ENCODE assay signal across 9 cellular contexts in the genomic region with DNA sequence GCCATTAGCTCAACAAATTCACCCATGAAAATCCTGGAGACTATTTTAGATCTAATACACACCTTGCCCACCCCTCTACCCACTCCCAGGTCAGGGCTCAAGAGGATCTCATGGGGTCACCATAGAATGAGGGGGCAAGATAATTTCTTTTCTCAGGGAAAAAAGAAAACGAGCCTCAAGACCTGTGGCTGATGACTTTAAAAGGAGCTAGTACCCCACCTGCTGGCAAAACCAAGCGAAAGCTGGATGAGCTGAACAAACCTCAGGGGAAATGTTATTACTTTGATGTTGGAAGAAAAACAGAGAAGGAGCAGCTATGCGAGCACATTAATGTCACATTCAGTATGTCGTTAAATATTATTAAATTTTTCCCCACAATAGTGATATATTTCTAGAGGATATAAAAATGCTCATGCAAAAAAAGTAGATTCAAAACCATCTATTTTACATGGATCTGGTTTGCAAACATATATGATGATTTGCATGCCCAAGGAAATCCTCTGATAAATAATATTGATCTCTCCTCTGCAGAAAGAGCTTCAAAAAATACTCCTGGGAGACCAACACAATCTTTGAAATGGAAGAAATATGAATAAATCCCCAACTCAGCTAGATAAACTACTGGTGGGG. TPM values are rescaled to one million over a fixed set of nuclear protein-coding genes. Genes with fewer than 3 reads are reported as not detected.
DNase-seq lines count a peak whose midpoint lies in the region; ATAC-seq, FAIRE-seq and TF ChIP-seq lines count a peak whose summit lies in the region.
"Had no signal": no experiment of that assay in that cellular context is flagged by ENCODE, and none has a peak within 500 bp of the region (broad histone marks: within the 10 kb centered on the region; RNA-seq: fewer than 3 reads in every experiment).

No MANE protein-coding gene starts in this region.

- no peaks in the 10 kb centered on the region for H3K36me3 ChIP-seq in HEK293 (ENCODE audit: control insufficient read depth in 2 of 2, insufficient read depth in 1 of 2, low read length in 2 of 2)
- H3K36me3 ChIP-seq in endothelial cell of umbilical vein (ENCODE audit: control insufficient read depth in 2 of 2, extremely low read depth in 1 of 2, insufficient read depth in 2 of 2, low read length in 2 of 2) = no peaks in the 10 kb centered on the region
- no peaks in the 10 kb centered on the region for H3K36me3 ChIP-seq in naive thymus-derived CD4-positive, alpha-beta T cell (ENCODE audit: control insufficient read depth in 2 of 3, insufficient read depth in 3 of 3, low read length in 3 of 3)
- no peaks in the 10 kb centered on the region for H3K36me3 ChIP-seq in transverse colon

- no peak for TF ChIP-seq POLR2A in endothelial cell of umbilical vein (IDR thresholded peaks at IDR 0.05; ENCODE audit: low read depth, low read length)
- no peak for TF ChIP-seq POLR2A in transverse colon (IDR thresholded peaks at IDR 0.05)

- dilution Hi-C loops in endothelial cell of umbilical vein (cut with MboI; ENCODE audit: extremely low pct_ligation_motif_present, low sequenced_read_pairs) = no loop called here

- CTCF ChIA-PET in HEK293 (lab: Yijun Ruan, JAX) = interaction anchor here (0.6 to 3.5 kb wide), 39 partner anchors 8 to 1059 kb away, joined by 3 to 48 read pairs (median 4); no protein-coding TSS in a partner anchor
- CTCF ChIA-PET in activated CD4-positive, alpha-beta T cell treated with anti-CD3 and anti-CD28 coated beads, Interleukin-2, amount 10 ng/mL, durations not matched to agents 7 days and 5 days (lab: Charles Lee) = interaction anchor here (0.6 to 1.6 kb wide), 7 partner anchors 8 to 722 kb away, joined by 3 to 4 read pairs (median 3); no protein-coding TSS in a partner anchor
- CTCF ChIA-PET in endothelial cell of umbilical vein (lab: Charles Lee) = interaction anchor here (0.6 to 5.1 kb wide), 69 partner anchors 8 to 894 kb away, joined by 3 to 62 read pairs (median 5); a partner anchor contains a TSS
- CTCF ChIA-PET in naive thymus-derived CD4-positive, alpha-beta T cell (lab: Charles Lee) = interaction anchor here (0.6 to 2.5 kb wide), 14 partner anchors 9 to 1359 kb away, joined by 3 to 15 read pairs (median 6); no protein-coding TSS in a partner anchor

- H3K9ac ChIP-seq in endothelial cell of umbilical vein (replicated peaks; ENCODE audit: extremely low read depth, insufficient read depth, low read length) = no peak overlapping the region

- intact Hi-C loops in endothelial cell of umbilical vein (cut with micrococcal nuclease) = loop anchor here (1.0 kb wide), 2 partner anchors 68 to 158 kb away; no protein-coding TSS in a partner anchor
- intact Hi-C loops in naive thymus-derived CD4-positive, alpha-beta T cell (cut with micrococcal nuclease) = loop anchor here (1.0 to 10.0 kb wide), 9 partner anchors 125 to 1358 kb away; a partner anchor contains a TSS
- intact Hi-C loops in transverse colon (cut with DNase I; ENCODE audit: low total_unique reads) = loop anchor here (10.0 kb wide), 1 partner anchor 128 kb away; no protein-coding TSS in a partner anchor

- H3K4me1 ChIP-seq in HEK293 (ENCODE audit: control insufficient read depth, insufficient read depth, low read length) = peaks cover 2% of the 10 kb centered on the region; the same call in 1 of the 2 replicates
- H3K4me1 ChIP-seq in endothelial cell of umbilical vein (ENCODE audit: control insufficient read depth, extremely low read depth, insufficient read depth, low read length) = peaks cover 26% of the 10 kb centered on the region
- no peaks in the 10 kb centered on the region for H3K4me1 ChIP-seq in naive thymus-derived CD4-positive, alpha-beta T cell (ENCODE audit: control insufficient read depth in 2 of 2, insufficient read depth in 2 of 2, low read length in 2 of 2)
- H3K4me1 ChIP-seq in transverse colon = peaks cover 0 to 55% (median 22%) of the 10 kb centered on the region in 4 donors

- no peak for TF ChIP-seq CTCF in HEK293 (tag by site-specific recombination; IDR thresholded peaks at IDR 0.05)
- peak; percentile 62 to 69 for TF ChIP-seq CTCF in endothelial cell of umbilical vein (IDR thresholded peaks at IDR 0.05; ENCODE audit: extremely low read depth in 1 of 2, insufficient read depth in 1 of 2, low read depth in 1 of 2, low read length in 2 of 2)
- peak; percentile 60 to 70 (median 61) for TF ChIP-seq CTCF in transverse colon (IDR thresholded peaks at IDR 0.05)

- POLR2A ChIA-PET in HEK293 (lab: Yijun Ruan, JAX) = interaction anchor here (0.5 kb wide), 1 partner anchor 93 kb away, joined by 3 read pairs; no protein-coding TSS in a partner anchor
- POLR2A ChIA-PET in activated CD4-positive, alpha-beta T cell treated with anti-CD3 and anti-CD28 coated beads, Interleukin-2, amount 10 ng/mL, durations not matched to agents 7 days and 5 days (lab: Charles Lee) = no interaction called here
- POLR2A ChIA-PET in endothelial cell of umbilical vein (lab: Charles Lee) = interaction anchor here (0.6 to 0.7 kb wide), 3 partner anchors 9 to 266 kb away, joined by 3 to 7 read pairs (median 3); no protein-coding TSS in a partner anchor
- POLR2A ChIA-PET in naive thymus-derived CD4-positive, alpha-beta T cell (lab: Charles Lee) = interaction anchor here (1.1 kb wide), 1 partner anchor 723 kb away, joined by 3 read pairs; no protein-coding TSS in a partner anchor

- H3K27ac ChIP-seq in HEK293 (ENCODE audit: extremely low read depth, low read depth, low read length) (no peak overlapping the region), endothelial cell of umbilical vein (ENCODE audit: insufficient read depth, low read depth, low read length) (no peak overlapping the region), transverse colon (no peak overlapping the region)
- H3K27ac ChIP-seq in naive thymus-derived CD4-positive, alpha-beta T cell (ENCODE audit: low read depth, low read length) = no peak overlapping the region

- TF ChIP-seq EP300 in transverse colon (IDR thresholded peaks at IDR 0.05; ENCODE audit: low read depth) = no peak

- H3K27me3 ChIP-seq in endothelial cell of umbilical vein (ENCODE audit: control insufficient read depth in 2 of 2, insufficient read depth in 2 of 2, low read length in 2 of 2) (no peaks in the 10 kb centered on the region), transverse colon (no peaks in the 10 kb centered on the region)
- H3K27me3 ChIP-seq in naive thymus-derived CD4-positive, alpha-beta T cell (ENCODE audit: control insufficient read depth in 2 of 2, insufficient read depth in 2 of 2, low read length in 2 of 2) = no peaks in the 10 kb centered on the region

- no peaks in the 10 kb centered on the region for H3K9me3 ChIP-seq in HEK293 (ENCODE audit: control insufficient read depth, insufficient read depth, low read depth, low read length)
- H3K9me3 ChIP-seq in endothelial cell of umbilical vein (replicated peaks; ENCODE audit: control insufficient read depth, insufficient read depth, low read length) = no peaks in the 10 kb centered on the region
- no peaks in the 10 kb centered on the region for H3K9me3 ChIP-seq in naive thymus-derived CD4-positive, alpha-beta T cell (ENCODE audit: control insufficient read depth in 2 of 3, low read length in 3 of 3)
- H3K9me3 ChIP-seq in transverse colon = no peaks in the 10 kb centered on the region

- peaks cover 5% of the 10 kb centered on the region for H3K79me2 ChIP-seq in endothelial cell of umbilical vein (ENCODE audit: control insufficient read depth, insufficient read depth, low read length)

- no peaks in the 10 kb centered on the region for H3K9me1 ChIP-seq in endothelial cell of umbilical vein (replicated peaks; ENCODE audit: control insufficient read depth, extremely low read depth, insufficient read depth, low read length)

- H3K27ac Mint-ChIP-seq in activated CD4-positive, alpha-beta T cell treated with anti-CD3 and anti-CD28 coated beads, Interleukin-2, amount 10 ng/mL, durations not matched to agents 7 days and 5 days = no peak overlapping the region
- H3K27ac Mint-ChIP-seq in naive thymus-derived CD4-positive, alpha-beta T cell = no peak overlapping the region
- H3K27ac Mint-ChIP-seq: stimulated activated naive CD8-positive, alpha-beta T cell treated with anti-CD3 and anti-CD28 coated beads, Interleukin-15, Interleukin-2, amounts not matched to agents 100 ng/mL and 50 ng/mL, for 24 hours had no signal

- peaks cover 17% of the 10 kb centered on the region for H3K27me3 Mint-ChIP-seq in activated CD4-positive, alpha-beta T cell treated with anti-CD3 and anti-CD28 coated beads, Interleukin-2, amount 10 ng/mL, durations not matched to agents 7 days and 5 days
- H3K27me3 Mint-ChIP-seq in naive thymus-derived CD4-positive, alpha-beta T cell = peaks cover 0 to 29% (median 0%) of the 10 kb centered on the region in 5 donors
- H3K27me3 Mint-ChIP-seq: stimulated activated naive CD8-positive, alpha-beta T cell treated with anti-CD3 and anti-CD28 coated beads, Interleukin-15, Interleukin-2, amounts not matched to agents 100 ng/mL and 50 ng/mL, for 24 hours had no signal

- DNase-seq in COLO668 (lab: John Stamatoyannopoulos, UW; ENCODE audit: unreplicated experiment) (peak; percentile 34), NCI-H446 treated with DMSO at 0.1 percent for 48 hours (lab: John Stamatoyannopoulos, UW) (peak; percentile 27), endothelial cell of umbilical vein (ENCODE audit: low read depth, low spot score) (peak; percentile 82), transverse colon (peak; percentile 61)
- DNase-seq in activated CD4-positive, alpha-beta T cell treated with anti-CD3 and anti-CD28 coated beads, Interleukin-2, amount 10 ng/mL, durations not matched to agents 7 days and 5 days = peak; percentile 63
- DNase-seq in naive thymus-derived CD4-positive, alpha-beta T cell = peak in 7 of 9 donors; percentile 6 to 55 (median 36)

- no peaks in the 10 kb centered on the region for H3K36me3 Mint-ChIP-seq in activated CD4-positive, alpha-beta T cell treated with anti-CD3 and anti-CD28 coated beads, Interleukin-2, amount 10 ng/mL, durations not matched to agents 7 days and 5 days (ENCODE audit: low read depth)
- no peaks in the 10 kb centered on the region for H3K36me3 Mint-ChIP-seq in naive thymus-derived CD4-positive, alpha-beta T cell

- peak; percentile 58 for ATAC-seq in naive thymus-derived CD4-positive, alpha-beta T cell
- no peak for ATAC-seq in GM21515 (IDR thresholded peaks at IDR 0.05; ENCODE audit: unreplicated experiment)

- 1 to 5% methylated on average over 4 of the region's 4 CpGs for WGBS in transverse colon (ENCODE audit: low coverage in 1 of 2), 2 donors

- H3K4me1 Mint-ChIP-seq in activated CD4-positive, alpha-beta T cell treated with anti-CD3 and anti-CD28 coated beads, Interleukin-2, amount 10 ng/mL, durations not matched to agents 7 days and 5 days = no peaks in the 10 kb centered on the region
- peaks cover 0 to 9% (median 0%) of the 10 kb centered on the region in 7 donors for H3K4me1 Mint-ChIP-seq in naive thymus-derived CD4-positive, alpha-beta T cell

- H3K4me3 Mint-ChIP-seq in activated CD4-positive, alpha-beta T cell treated with anti-CD3 and anti-CD28 coated beads, Interleukin-2, amount 10 ng/mL, durations not matched to agents 7 days and 5 days = no peak overlapping the region
- no peak overlapping the region for H3K4me3 Mint-ChIP-seq in naive thymus-derived CD4-positive, alpha-beta T cell
- H3K4me3 Mint-ChIP-seq: stimulated activated naive CD8-positive, alpha-beta T cell treated with anti-CD3 and anti-CD28 coated beads, Interleukin-15, Interleukin-2, amounts not matched to agents 100 ng/mL and 50 ng/mL, for 24 hours had no signal

- H3K4me3 ChIP-seq in HEK293 (ENCODE audit: low read depth, low read length) (no peak overlapping the region), endothelial cell of umbilical vein (replicated peaks in 1 of 3; ENCODE audit: insufficient read depth in 1 of 3, low read depth in 1 of 3, low read length in 3 of 3) (no peak overlapping the region), transverse colon (no peak overlapping the region)
- no peak overlapping the region for H3K4me3 ChIP-seq in naive thymus-derived CD4-positive, alpha-beta T cell (ENCODE audit: low read length)

- peak; percentile 18 for FAIRE-seq in endothelial cell of umbilical vein (lab: Jason Lieb, UNC)

- no peak overlapping the region for H2AFZ ChIP-seq in endothelial cell of umbilical vein (ENCODE audit: low read depth, low read length)

- no peaks in the 10 kb centered on the region for H4K20me1 ChIP-seq in endothelial cell of umbilical vein (replicated peaks; ENCODE audit: control insufficient read depth, extremely low read depth, insufficient read depth, low read length)

- no TSS peak for BruUV-seq in endothelial cell of umbilical vein (replicated peaks; lab: Mats Ljungman, UMichigan)

- no peaks in the 10 kb centered on the region for H3K9me3 Mint-ChIP-seq in activated CD4-positive, alpha-beta T cell treated with anti-CD3 and anti-CD28 coated beads, Interleukin-2, amount 10 ng/mL, durations not matched to agents 7 days and 5 days
- H3K9me3 Mint-ChIP-seq in naive thymus-derived CD4-positive, alpha-beta T cell = no peaks in the 10 kb centered on the region
- H3K9me3 Mint-ChIP-seq: stimulated activated naive CD8-positive, alpha-beta T cell treated with anti-CD3 and anti-CD28 coated beads, Interleukin-15, Interleukin-2, amounts not matched to agents 100 ng/mL and 50 ng/mL, for 24 hours had no signal

- no peak overlapping the region for H3K4me2 ChIP-seq in endothelial cell of umbilical vein (ENCODE audit: insufficient read depth, low read length)

- in situ Hi-C loops in transverse colon (cut with MboI; ENCODE audit: low pct_ligation_motif_present in 1 of 4, low pct_unique_long_range_greater_than_20kb in 1 of 4, low sequenced_read_pairs in 3 of 4) = loop anchor here in 1 of 4 donors (10.0 kb wide), 1 partner anchor 128 kb away; no protein-coding TSS in a partner anchor

RNA-seq across cellular contexts. Expression of a gene that starts 37.7 kb away (rescaled TPM):
- total RNA-seq in activated CD4-positive, alpha-beta T cell treated with anti-CD3 and anti-CD28 coated beads, Interleukin-2, amount 10 ng/mL, durations not matched to agents 7 days and 5 days = under 1 TPM; 0.50 to 0.94 TPM
- 75.6 and 108 TPM in 2 replicates for total RNA-seq in endothelial cell of umbilical vein
- 35.7 and 42.0 TPM in 2 replicates for polyA plus RNA-seq in endothelial cell of umbilical vein
- 33.4 and 33.6 TPM in 2 replicates for polyA plus RNA-seq in endothelial cell of umbilical vein (2011; cell fraction: cytosol; rRNA removed)
- 169 and 198 TPM in 2 replicates for polyA plus RNA-seq in endothelial cell of umbilical vein (2011; cell fraction: nucleus; rRNA removed)
- 32.5 and 45.4 TPM in 2 replicates for polyA plus RNA-seq in endothelial cell of umbilical vein (2012)
- polyA minus RNA-seq in endothelial cell of umbilical vein = 168 and 217 TPM in 2 replicates
- polyA minus RNA-seq in endothelial cell of umbilical vein (2011; cell fraction: cytosol; rRNA and poly(A)+ RNA removed) = 10.1 TPM
- polyA minus RNA-seq in endothelial cell of umbilical vein (2011; cell fraction: nucleus; rRNA and poly(A)+ RNA removed) = 352 and 548 TPM in 2 replicates
- total RNA-seq in naive thymus-derived CD4-positive, alpha-beta T cell = 10 to 100 TPM in 1 of 5 experiments, 1 to 10 TPM in 2, under 1 TPM in 2; 0.36 to 12.9 (median 1.4) TPM
- polyA plus RNA-seq in naive thymus-derived CD4-positive, alpha-beta T cell = not detected
- total RNA-seq in transverse colon = 10 to 100 TPM; 52.1 to 88.3 (median 77.4) TPM

Comparison
In these comparisons a context has a peak if more than half of its experiments do, and no peak if none do; other contexts are left out.
1. DNase-seq: peak in every context shown above with its lines; median percentile 82 in endothelial cell of umbilical vein; 63 in activated CD4-positive, alpha-beta T cell treated with anti-CD3 and anti-CD28 coated beads, Interleukin-2, amount 10 ng/mL, durations not matched to agents 7 days and 5 days; 61 in transverse colon; 36 in naive thymus-derived CD4-positive, alpha-beta T cell; 34 in COLO668; 27 in NCI-H446 treated with DMSO at 0.1 percent for 48 hours.